14 cellular contexts compared by ENCODE assay signal in genomic region chr16:57634171-57634570, GRCh38. TPM values are rescaled to one million over a fixed set of nuclear protein-coding genes. Genes with fewer than 3 reads are reported as not detected.
A peak's percentile ranks its signal among the peaks of the same experiment; 100 is the strongest.
DNase-seq lines count a peak whose midpoint lies in the region; ATAC-seq, FAIRE-seq and TF ChIP-seq lines count a peak whose summit lies in the region.
"Had no signal": no experiment of that assay in that cellular context is flagged by ENCODE, and none has a peak within 500 bp of the region (broad histone marks: within the 10 kb centered on the region; RNA-seq: fewer than 3 reads in every experiment).

No MANE protein-coding gene starts in this region.

- peaks cover 51% of the 10 kb centered on the region for H3K4me1 Mint-ChIP-seq in neural crest cell
- H3K4me1 Mint-ChIP-seq: B cell had no signal

- no peak for TF ChIP-seq CTCF in neural crest cell (conservative IDR thresholded peaks at IDR 0.05)
- no peak for TF ChIP-seq CTCF in omental fat pad (IDR thresholded peaks at IDR 0.05)

- no peak overlapping the region for H3K27ac Mint-ChIP-seq in neural crest cell (ENCODE audit: unreplicated experiment)
- H3K27ac Mint-ChIP-seq: activated B cell treated with CpG ODN at 0.5 μM for 24 hours, B cell had no signal

- no peak for TF ChIP-seq POLR2A in GM18505 (IDR thresholded peaks at IDR 0.05; ENCODE audit: borderline replicate concordance, extremely low read depth, insufficient read depth, insufficient read length)

- peak overlapping the region; percentile 23 for H3K4me3 Mint-ChIP-seq in neural crest cell
- H3K4me3 Mint-ChIP-seq: activated B cell treated with CpG ODN at 0.5 μM for 24 hours, B cell had no signal

- ATAC-seq in GM18505 (IDR thresholded peaks at IDR 0.05; ENCODE audit: unreplicated experiment) = no peak
- no peak for ATAC-seq in HG02642 (IDR thresholded peaks at IDR 0.05; ENCODE audit: poor library complexity, unreplicated experiment)
- ATAC-seq in omental fat pad (ENCODE audit: low FRiP score) = no peak

- in situ Hi-C loops in ACHN (cut with HindIII; ENCODE audit: low pct_ligation_motif_present, low pct_unique_long_range_greater_than_20kb, low sequenced_read_pairs) = no loop called here

- FAIRE-seq in HTR-8/SVneo (lab: Jason Lieb, UNC) = peak; percentile 62
- FAIRE-seq: astrocyte had no signal

- no peaks in the 10 kb centered on the region for H3K9me3 Mint-ChIP-seq in neural crest cell
- H3K9me3 Mint-ChIP-seq: activated B cell treated with CpG ODN at 0.5 μM for 24 hours had no signal

- H3K27ac ChIP-seq in cingulate gyrus (ENCODE audit: low read depth, low read length) = peak overlapping the region; percentile 75

- H3K27me3 Mint-ChIP-seq in neural crest cell (ENCODE audit: low read depth) = no peaks in the 10 kb centered on the region

- DNase-seq in ACHN (peak; percentile 39), HTR-8/SVneo (ENCODE audit: insufficient read length, low spot score) (peak; percentile 57), neural crest cell (ENCODE audit: low read depth, low spot score) (no peak), omental fat pad (ENCODE audit: low spot score) (no peak)
- DNase-seq in stimulated activated CD4-positive, alpha-beta T cell treated with anti-CD3 and anti-CD28 coated beads, Interleukin-1b, Interleukin-23, amount 100 ng/mL, for 48 hours = no peak
- DNase-seq: activated B cell treated with CpG ODN at 0.5 μM for 24 hours, NCI-H1092, retina had no signal

- H3K36me3 Mint-ChIP-seq in neural crest cell (ENCODE audit: low read depth) = no peaks in the 10 kb centered on the region

RNA-seq across cellular contexts. Expression of gene ADGRG1, which starts 5.7 kb away (rescaled TPM):
- total RNA-seq in neural crest cell (56.6 and 58.5 TPM in 2 replicates), omental fat pad (10 to 100 TPM; 15.3 to 99.1 (median 70.5) TPM)

RNA-seq across cellular contexts. Expression of gene ADGRG3, which starts 33.9 kb away (rescaled TPM):
- total RNA-seq in neural crest cell (not detected in 2 replicates), omental fat pad (10 to 100 TPM in 1 of 4 donors, 1 to 10 TPM in 3; 2.3 to 17.7 (median 4.4) TPM)
- total RNA-seq: activated B cell treated with CpG ODN at 0.5 μM for 24 hours, astrocyte, B cell, G401 had no signal

Comparison
In these comparisons a context has a peak if more than half of its experiments do, and no peak if none do; other contexts are left out.
1. DNase-seq: peak in ACHN (single experiment) and HTR-8/SVneo (single experiment); none in neural crest cell (single experiment), stimulated activated CD4-positive, alpha-beta T cell treated with anti-CD3 and anti-CD28 coated beads, Interleukin-1b, Interleukin-23, amount 100 ng/mL, for 48 hours (single experiment) and omental fat pad (single experiment).